Comparison of ENCODE assay signal across 28 cellular contexts in the genomic region with DNA sequence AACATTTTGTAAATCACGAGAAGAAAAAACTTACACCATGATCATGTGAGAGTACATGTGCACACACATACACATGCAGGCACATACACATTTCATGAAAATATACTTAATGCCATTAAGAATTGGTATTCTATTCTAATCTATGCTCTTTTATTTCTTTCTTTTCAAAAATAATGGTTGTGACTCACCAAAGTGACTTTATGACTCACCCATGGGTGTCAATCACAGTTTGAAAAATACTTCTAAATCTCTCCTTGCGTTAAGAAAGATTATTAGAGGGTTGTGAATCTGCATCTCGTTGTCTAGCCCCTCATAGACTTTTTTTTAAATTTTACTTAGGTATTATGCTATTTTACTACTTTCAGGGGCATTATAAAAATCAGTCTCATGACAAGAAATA.
"Had no signal": no experiment of that assay in that cellular context is flagged by ENCODE, and none has a peak within 500 bp of the region (broad histone marks: within the 10 kb centered on the region; RNA-seq: fewer than 3 reads in every experiment).

No MANE protein-coding gene starts in this region.

- DNase-seq: islet precursor cell; left ventricle myocardium inferior; mesendoderm; naive B cell; natural killer cell; nephron progenitor cell; occipital lobe; psoas muscle; right lobe of liver; stimulated activated CD4-positive, alpha-beta T cell treated with anti-CD3 and anti-CD28 coated beads, Interleukin-1b, Interleukin-23, amount 100 ng/mL, for 48 hours; stimulated activated CD4-positive, alpha-beta T cell treated with anti-CD3 and anti-CD28 coated beads, Interleukin-2, amount 100 ng/mL, for 48 hours; stimulated activated CD4-positive, alpha-beta T cell treated with anti-CD3 and anti-CD28 coated beads, Interleukin-4, amount 100 ng/mL, for 4 hours; stimulated activated CD8-positive, alpha-beta memory T cell treated with anti-CD3 and anti-CD28 coated beads, Interleukin-4, amount 100 ng/mL, for 48 hours; stimulated activated naive CD4-positive, alpha-beta T cell treated with Interleukin-2 at 50 U/mL for 16 hours; stomach; testis; thyroid gland; transverse colon; upper lobe of left lung had no signal

- H3K27ac ChIP-seq: left ventricle myocardium inferior, neural progenitor cell, neutrophil, parathyroid adenoma, psoas muscle, right atrium auricular region, right lobe of liver, stomach, testis, thyroid gland, transverse colon, upper lobe of left lung, vagina had no signal

- H2AFZ ChIP-seq: neural progenitor cell, parathyroid adenoma had no signal

- H3K4me3 ChIP-seq: left ventricle myocardium inferior, lung, neural progenitor cell, psoas muscle, right atrium auricular region, right lobe of liver, smooth muscle cell, stomach, testis, thyroid gland, transverse colon, upper lobe of left lung, vagina had no signal

- H3K27me3 Mint-ChIP-seq: naive B cell; stimulated activated memory B cell treated with anti-CD40 and anti-IgM and Interleukin-4, amounts not matched to agents 10 μg/mL and 1 μg/mL and 100 μg/mL, for 72 hours had no signal

- ATAC-seq: natural killer cell; psoas muscle; right lobe of liver; stimulated activated memory B cell treated with anti-CD40 and anti-IgM and Interleukin-4, amounts not matched to agents 10 μg/mL and 1 μg/mL and 100 μg/mL, for 72 hours had no signal

- H3K9me3 Mint-ChIP-seq: mesothelial cell of epicardium, naive B cell, nephron progenitor cell, neural progenitor cell had no signal

- H3K4me3 Mint-ChIP-seq: mesothelial cell of epicardium; naive B cell; natural killer cell; nephron progenitor cell; neural progenitor cell; stimulated activated memory B cell treated with anti-CD40 and anti-IgM and Interleukin-4, amounts not matched to agents 10 μg/mL and 1 μg/mL and 100 μg/mL, for 72 hours had no signal

- H3K4me1 ChIP-seq: left ventricle myocardium inferior, parathyroid adenoma, psoas muscle, right atrium auricular region, right lobe of liver, testis, thyroid gland, transverse colon, upper lobe of left lung, vagina had no signal

- H3K4me1 Mint-ChIP-seq: mesothelial cell of epicardium; natural killer cell; nephron progenitor cell; stimulated activated memory B cell treated with anti-CD40 and anti-IgM and Interleukin-4, amounts not matched to agents 10 μg/mL and 1 μg/mL and 100 μg/mL, for 72 hours had no signal

- H3K27ac Mint-ChIP-seq: mesothelial cell of epicardium; naive B cell; natural killer cell; nephron progenitor cell; neural progenitor cell; stimulated activated memory B cell treated with anti-CD40 and anti-IgM and Interleukin-4, amounts not matched to agents 10 μg/mL and 1 μg/mL and 100 μg/mL, for 72 hours had no signal

- H3K4me2 ChIP-seq: neural progenitor cell, smooth muscle cell had no signal

- H3K79me2 ChIP-seq: parathyroid adenoma had no signal

- H3K9me3 ChIP-seq: left ventricle myocardium inferior, neutrophil, psoas muscle, right atrium auricular region, right lobe of liver, stomach, testis, thyroid gland, transverse colon, upper lobe of left lung, vagina had no signal

- H3K36me3 ChIP-seq: left ventricle myocardium inferior, neural progenitor cell, neutrophil, right atrium auricular region, right lobe of liver, stomach, thyroid gland, transverse colon, upper lobe of left lung, vagina had no signal

- H3K9ac ChIP-seq: neural progenitor cell, parathyroid adenoma had no signal

- H3K36me3 Mint-ChIP-seq: mesothelial cell of epicardium; naive B cell; natural killer cell; neural progenitor cell; stimulated activated memory B cell treated with anti-CD40 and anti-IgM and Interleukin-4, amounts not matched to agents 10 μg/mL and 1 μg/mL and 100 μg/mL, for 72 hours had no signal

- H3K27me3 ChIP-seq: neural progenitor cell, neutrophil, right atrium auricular region, right lobe of liver, stomach, testis, thyroid gland, transverse colon, upper lobe of left lung, vagina had no signal
